8 cellular contexts compared by ENCODE assay signal in the genomic region with DNA sequence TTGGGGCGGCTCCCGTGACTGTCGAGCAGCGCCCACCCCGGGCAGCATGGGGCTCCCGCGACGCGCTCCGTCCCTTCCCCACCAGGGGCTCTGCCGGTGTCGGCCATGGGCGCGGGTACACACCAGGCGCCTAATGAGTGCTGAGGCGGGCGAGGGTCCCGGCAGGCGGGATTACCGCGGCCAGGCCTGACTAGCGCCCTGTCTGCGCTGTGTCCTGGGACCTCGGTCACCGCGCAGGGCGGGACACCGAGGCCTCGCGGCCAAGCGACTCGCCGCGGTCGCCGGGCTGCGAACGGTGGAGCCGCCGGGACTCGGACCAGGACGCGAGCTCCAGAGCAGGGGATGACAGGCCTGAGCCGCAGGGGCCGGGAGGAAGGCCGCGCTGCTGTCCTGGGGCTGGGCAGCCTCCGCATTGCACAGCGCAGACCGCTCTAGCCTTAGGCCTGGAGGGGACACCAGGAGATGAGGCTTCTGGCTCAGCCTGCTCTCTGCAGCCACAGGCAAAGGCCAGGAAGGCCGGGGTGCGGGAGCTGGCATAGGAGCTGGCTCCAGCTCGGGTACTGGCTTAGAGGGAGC. TPM values are rescaled to one million over a fixed set of nuclear protein-coding genes. Genes with fewer than 3 reads are reported as not detected.
DNase-seq lines count a peak whose midpoint lies in the region; ATAC-seq and TF ChIP-seq lines count a peak whose summit lies in the region.

No MANE protein-coding gene starts in this region.

- TF ChIP-seq CTCF in A673 (conservative IDR thresholded peaks at IDR 0.05; ENCODE audit: low read depth, low read length) (no peak), VCaP (conservative IDR thresholded peaks at IDR 0.05) (no peak), fibroblast of the aortic adventitia (IDR thresholded peaks at IDR 0.05; ENCODE audit: insufficient read depth, low read length) (no peak), neutrophil (IDR thresholded peaks at IDR 0.05) (no peak)

- no peaks in the 10 kb centered on the region for H3K27me3 ChIP-seq in A673 (replicated peaks; ENCODE audit: insufficient read depth, low read depth, low read length, poor library complexity)
- H3K27me3 ChIP-seq in neutrophil: peaks cover 25% of the 10 kb centered on the region

- H3K4me1 ChIP-seq in A673 (ENCODE audit: insufficient read depth, low read length, poor library complexity, severe bottlenecking) (peaks cover 20% of the 10 kb centered on the region), neutrophil (ENCODE audit: control insufficient read depth in 1 of 2, insufficient read depth in 1 of 2, low read depth in 1 of 2, low read length in 1 of 2) (peaks cover 28 to 30% of the 10 kb centered on the region in 2 experiments)

- no TSS peak for BruUV-seq in A673 (replicated peaks; lab: Mats Ljungman, UMichigan)

- intact Hi-C loops in A673 (cut with micrococcal nuclease; ENCODE audit: unreplicated experiment): no loop called here

- H3K27ac ChIP-seq in A673 (ENCODE audit: low read depth, low read length, poor library complexity, severe bottlenecking) (peak overlapping the region; percentile 94), VCaP (peak overlapping the region; percentile 92), neutrophil (no peak overlapping the region)

- H3K9me3 ChIP-seq in A673 (ENCODE audit: low read depth, low read length, poor library complexity, severe bottlenecking): no peaks in the 10 kb centered on the region
- H3K9me3 ChIP-seq in neutrophil: no peaks in the 10 kb centered on the region

- CTCF ChIA-PET in A673 (lab: Charles Lee): interaction anchor here (0.6 kb wide), 2 partner anchors 141 to 318 kb away, joined by 3 to 10 read pairs; no protein-coding TSS in a partner anchor

- POLR2A ChIA-PET in A673 (lab: Charles Lee; ENCODE audit: low non-redundant PET): interaction anchor here (0.6 kb wide), 1 partner anchor 10 kb away, joined by 8 read pairs; no protein-coding TSS in a partner anchor

- ATAC-seq in GM18511 (IDR thresholded peaks at IDR 0.05; ENCODE audit: unreplicated experiment) (peak; percentile 30), HG03045 (IDR thresholded peaks at IDR 0.05; ENCODE audit: unreplicated experiment) (peak; percentile 18), GM21576 (IDR thresholded peaks at IDR 0.05; ENCODE audit: unreplicated experiment) (no peak)

- no peak for DNase-seq in A673 (ENCODE audit: low spot score)
- peak; percentile 31 for DNase-seq in fibroblast of the aortic adventitia (ENCODE audit: low read depth)
- DNase-seq in GDM1 (lab: John Stamatoyannopoulos, UW): no peak

- H3K36me3 ChIP-seq in A673 (ENCODE audit: insufficient read depth, low read length, poor library complexity, severe bottlenecking) (peaks cover 32% of the 10 kb centered on the region), neutrophil (peaks cover 29% of the 10 kb centered on the region)

- H3K4me3 ChIP-seq in A673 (ENCODE audit: low read depth, low read length, poor library complexity, severe bottlenecking): peak overlapping the region; percentile 95
- peak overlapping the region; percentile 98 for H3K4me3 ChIP-seq in fibroblast of the aortic adventitia (ENCODE audit: low read depth, low read length)
- peak overlapping the region; percentile 74 to 86 for H3K4me3 ChIP-seq in neutrophil (ENCODE audit: low read depth in 1 of 2, low read length in 1 of 2)

RNA-seq across cellular contexts. Expression of a gene that starts 14.1 kb away (rescaled TPM):
- 0.15 and 0.35 TPM in 2 replicates for total RNA-seq in A673 (2021)
- total RNA-seq in fibroblast of the aortic adventitia (ENCODE audit: low replicate concordance): not detected in 2 replicates

RNA-seq across cellular contexts. Expression of a gene that starts 16.3 kb away (rescaled TPM):
- total RNA-seq in A673 (2021): 26.4 and 35.3 TPM in 2 replicates
- total RNA-seq in fibroblast of the aortic adventitia (ENCODE audit: low replicate concordance): 0.45 and 0.98 TPM in 2 replicates

RNA-seq across cellular contexts. Expression of a gene that starts 19.7 kb away (rescaled TPM):
- total RNA-seq in A673 (2021) (not detected in 2 replicates), fibroblast of the aortic adventitia (ENCODE audit: low replicate concordance) (not detected in 2 replicates)

RNA-seq across cellular contexts. Expression of a gene that starts 29.4 kb away (rescaled TPM):
- total RNA-seq in A673 (2021): not detected in 2 replicates
- not detected in 2 replicates for total RNA-seq in fibroblast of the aortic adventitia (ENCODE audit: low replicate concordance)

RNA-seq across cellular contexts. Expression of a gene that starts 35.7 kb away (rescaled TPM):
- not detected in 2 replicates for total RNA-seq in A673 (2021)
- not detected in 2 replicates for total RNA-seq in fibroblast of the aortic adventitia (ENCODE audit: low replicate concordance)

Comparison
In these comparisons a context has a peak if more than half of its experiments do, and no peak if none do; other contexts are left out.
1. RNA of a gene that starts 16.3 kb away (total RNA-seq): 26.4 to 35.3 TPM in A673; 0.45 to 0.98 TPM in fibroblast of the aortic adventitia; every median in the first group is over 10 times any median in the second.
2. Peak in every context shown above with its lines, with median percentiles within 50 percentile points of each other: H3K4me3 ChIP-seq.